8 cellular contexts compared by ENCODE assay signal in the genomic region with DNA sequence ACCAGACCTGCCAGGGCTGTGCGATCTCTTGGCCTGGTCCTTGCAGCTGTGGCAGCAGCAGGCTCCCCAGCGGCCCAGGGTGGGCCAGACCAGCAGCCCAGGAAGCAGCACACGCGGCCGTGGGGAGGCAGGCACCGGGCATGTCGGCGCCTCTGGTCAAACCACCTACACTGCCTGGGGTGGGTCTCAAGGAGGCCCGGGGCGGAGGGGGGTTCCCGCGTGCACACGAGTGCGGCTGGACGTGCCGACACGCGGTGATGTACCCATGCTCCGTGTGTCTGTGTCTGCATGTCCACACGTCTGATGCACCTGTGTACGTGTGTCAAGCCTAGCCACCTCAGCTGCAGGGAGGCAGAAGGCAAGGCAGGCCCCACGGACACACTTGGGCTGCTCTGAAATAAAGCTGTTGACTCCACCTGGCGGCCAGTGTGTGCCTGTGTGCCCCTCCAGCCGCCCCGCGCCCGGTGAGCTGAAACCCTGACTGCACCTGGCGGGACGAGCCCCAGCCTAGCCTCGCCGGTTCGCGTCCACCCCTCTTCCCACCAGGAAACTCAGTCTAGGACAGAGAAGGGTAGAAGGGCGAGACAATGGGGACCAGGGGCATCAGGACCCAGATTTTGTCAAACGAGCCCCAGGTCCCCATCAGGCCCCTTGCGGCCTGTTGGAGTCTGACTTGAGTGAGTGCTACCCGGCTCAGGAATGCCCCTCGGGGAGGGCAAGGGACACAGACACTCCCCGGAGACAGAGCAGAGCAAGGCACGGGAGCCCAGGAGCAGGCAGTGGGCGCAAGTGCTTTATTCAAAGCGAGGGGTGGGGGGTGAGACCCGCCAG. TPM values are rescaled to one million over a fixed set of nuclear protein-coding genes. Genes with fewer than 3 reads are reported as not detected.
DNase-seq lines count a peak whose midpoint lies in the region; ATAC-seq, FAIRE-seq and TF ChIP-seq lines count a peak whose summit lies in the region.

No MANE protein-coding gene starts in this region.

- H3K9me3 Mint-ChIP-seq in CD4-positive, alpha-beta T cell, result no peaks in the 10 kb centered on the region
- no peaks in the 10 kb centered on the region for H3K9me3 Mint-ChIP-seq in natural killer cell

- intact Hi-C loops in CD4-positive, alpha-beta T cell (cut with DNase I, micrococcal nuclease), result loop anchor here (2.0 to 5.0 kb wide), 3 partner anchors 169 to 310 kb away; partner anchors contain the start of gene PERM1 (in 1 of the 2)
- intact Hi-C loops in natural killer cell (cut with micrococcal nuclease), result loop anchor here (2.0 to 5.0 kb wide), 2 partner anchors 169 to 310 kb away; partner anchors contain the start of gene PERM1

- peak; percentile 43 to 70 (median 54) for DNase-seq in CD4-positive, alpha-beta T cell
- DNase-seq in NCI-H82 (lab: John Stamatoyannopoulos, UW), result peak; percentile 87
- peak; percentile 82 for DNase-seq in activated CD8-positive, alpha-beta memory T cell treated with anti-CD3 and anti-CD28 coated beads for 24 hours
- DNase-seq in epithelial cell of esophagus (ENCODE audit: low read depth), result peak; percentile 86
- DNase-seq in natural killer cell, result peak; percentile 56
- DNase-seq in urothelium cell line (ENCODE audit: low spot score), result peak; percentile 58

- H3K4me3 Mint-ChIP-seq in CD4-positive, alpha-beta T cell, result no peak overlapping the region
- no peak overlapping the region for H3K4me3 Mint-ChIP-seq in natural killer cell

- peak; percentile 42 for TF ChIP-seq CTCF in CD4-positive, alpha-beta T cell (IDR thresholded peaks at IDR 0.05)
- TF ChIP-seq CTCF in epithelial cell of esophagus (IDR thresholded peaks at IDR 0.05; ENCODE audit: insufficient read depth, low read depth, low read length, missing control alignments) (peak; percentile 71), natural killer cell (IDR thresholded peaks at IDR 0.05) (peak; percentile 57)

- no peaks in the 10 kb centered on the region for H3K27me3 ChIP-seq in CD4-positive, alpha-beta T cell (ENCODE audit: control insufficient read depth, insufficient read depth, low read length)

- FAIRE-seq in urothelium cell line (lab: Jason Lieb, UNC), result no peak

- H3K27me3 Mint-ChIP-seq in CD4-positive, alpha-beta T cell, result no peaks in the 10 kb centered on the region
- peaks cover 0 to 3% of the 10 kb centered on the region in 2 donors for H3K27me3 Mint-ChIP-seq in natural killer cell (ENCODE audit: low read depth in 2 of 2)

- H3K4me1 Mint-ChIP-seq in CD4-positive, alpha-beta T cell (ENCODE audit: low read depth), result no peaks in the 10 kb centered on the region
- peaks cover 0 to 5% of the 10 kb centered on the region in 2 donors for H3K4me1 Mint-ChIP-seq in natural killer cell

- peak; percentile 81 for ATAC-seq in CD4-positive, alpha-beta T cell (ENCODE audit: poor library complexity)
- ATAC-seq in HG02885 (IDR thresholded peaks at IDR 0.05; ENCODE audit: poor library complexity, unreplicated experiment) (peak; percentile 40), natural killer cell (peak in 2 of 3 donors; percentile 77 to 82), GM19023 (IDR thresholded peaks at IDR 0.05; ENCODE audit: unreplicated experiment) (no peak)

- H3K27ac ChIP-seq in CD4-positive, alpha-beta T cell (ENCODE audit: low read depth, low read length), result no peak overlapping the region

- no peaks in the 10 kb centered on the region for H3K36me3 Mint-ChIP-seq in CD4-positive, alpha-beta T cell (ENCODE audit: low read depth)
- no peaks in the 10 kb centered on the region for H3K36me3 Mint-ChIP-seq in natural killer cell

- H3K27ac Mint-ChIP-seq in CD4-positive, alpha-beta T cell, result no peak overlapping the region
- no peak overlapping the region for H3K27ac Mint-ChIP-seq in natural killer cell

- no peaks in the 10 kb centered on the region for H3K9me3 ChIP-seq in CD4-positive, alpha-beta T cell (ENCODE audit: control insufficient read depth, low read length)

- POLR2A ChIA-PET in CD4-positive, alpha-beta T cell (lab: Charles Lee), result no interaction called here

- CTCF ChIA-PET in CD4-positive, alpha-beta T cell (lab: Charles Lee), result interaction anchor here (0.6 to 1.6 kb wide), 8 partner anchors 15 to 307 kb away, joined by 3 to 33 read pairs (median 4); no protein-coding TSS in a partner anchor

- H3K4me3 ChIP-seq in epithelial cell of esophagus (ENCODE audit: low read length), result no peak overlapping the region

RNA-seq across cellular contexts. Expression of gene SCNN1D, which starts 11.6 kb away (rescaled TPM):
- total RNA-seq in CD4-positive, alpha-beta T cell, result 10 to 100 TPM; 12.0 to 13.3 TPM
- 10 to 100 TPM in 1 of 3 donors, 1 to 10 TPM in 2; 6.9 to 13.1 (median 9.4) TPM for total RNA-seq in natural killer cell

RNA-seq across cellular contexts. Expression of gene ACAP3, which starts 15.9 kb away (rescaled TPM):
- total RNA-seq in CD4-positive, alpha-beta T cell, result 10 to 100 TPM; 45.3 to 46.4 TPM
- 10 to 100 TPM; 56.1 to 59.7 (median 59.0) TPM for total RNA-seq in natural killer cell

RNA-seq across cellular contexts. Expression of gene PUSL1, which starts 16.6 kb away (rescaled TPM):
- total RNA-seq in CD4-positive, alpha-beta T cell, result 10 to 100 TPM; 18.1 to 19.2 TPM
- total RNA-seq in natural killer cell, result 10 to 100 TPM; 11.1 to 13.0 (median 12.9) TPM

RNA-seq across cellular contexts. Expression of gene UBE2J2, which starts 18.2 kb away (rescaled TPM):
- 10 to 100 TPM; 41.4 to 41.5 TPM for total RNA-seq in CD4-positive, alpha-beta T cell
- 10 to 100 TPM; 66.0 to 84.2 (median 78.1) TPM for total RNA-seq in natural killer cell

RNA-seq across cellular contexts. Expression of gene INTS11, which starts 32.6 kb away (rescaled TPM):
- 100 to 1,000 TPM; 130 to 137 TPM for total RNA-seq in CD4-positive, alpha-beta T cell
- 100 to 1,000 TPM; 150 to 189 (median 181) TPM for total RNA-seq in natural killer cell
